ENCODE assay signal across 1 cellular context in the genomic region with DNA sequence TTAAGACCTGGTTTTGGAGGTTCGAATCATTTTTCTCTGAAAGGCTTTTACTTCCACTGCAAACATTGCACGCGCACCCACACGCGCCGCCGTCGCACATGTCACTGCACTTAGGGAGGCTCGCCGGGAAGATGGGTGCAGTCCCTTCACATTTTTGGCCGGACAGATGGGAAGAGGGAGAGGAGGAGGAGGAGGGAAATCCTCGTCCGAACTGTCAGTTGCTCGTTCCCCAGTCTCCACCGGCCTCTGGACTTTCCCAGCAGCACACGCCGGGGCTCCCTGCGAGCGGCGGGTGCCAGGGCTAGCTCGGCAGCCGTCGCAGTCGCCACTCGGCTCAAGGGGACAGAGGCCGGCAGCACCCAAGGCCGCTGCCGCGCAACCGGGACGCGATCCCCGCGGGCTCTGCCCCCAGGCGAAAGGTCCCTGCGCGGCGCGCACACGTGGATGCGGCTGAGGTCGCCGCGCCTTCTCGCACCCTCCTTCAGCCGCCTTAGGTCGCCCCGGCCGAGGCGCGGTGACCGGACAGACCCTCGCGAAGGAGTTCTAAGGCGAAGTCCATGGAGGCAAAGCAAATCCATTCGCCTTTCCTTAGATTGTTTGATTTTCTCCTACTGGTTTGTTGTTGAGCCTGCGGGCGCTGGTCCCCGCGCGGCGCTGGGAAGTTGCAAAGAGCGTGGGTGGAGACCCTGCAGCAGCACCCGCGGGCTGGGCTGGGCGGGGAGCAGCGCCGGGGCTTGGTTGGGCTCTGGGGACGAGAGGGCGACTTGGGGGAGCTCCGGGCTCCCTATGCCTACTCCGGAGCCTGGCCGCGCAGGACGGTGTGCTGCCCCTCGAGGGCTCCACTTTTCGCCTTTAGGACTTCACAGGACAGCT.
TF ChIP-seq lines count a peak whose summit lies in the region.

No MANE protein-coding gene starts in this region.

TF ChIP-seq in liver, 16 proteins besides CTCF, POLR2A, EP300 and RAD21 (continued from another document):
- TF ChIP-seq, protein P1, sequence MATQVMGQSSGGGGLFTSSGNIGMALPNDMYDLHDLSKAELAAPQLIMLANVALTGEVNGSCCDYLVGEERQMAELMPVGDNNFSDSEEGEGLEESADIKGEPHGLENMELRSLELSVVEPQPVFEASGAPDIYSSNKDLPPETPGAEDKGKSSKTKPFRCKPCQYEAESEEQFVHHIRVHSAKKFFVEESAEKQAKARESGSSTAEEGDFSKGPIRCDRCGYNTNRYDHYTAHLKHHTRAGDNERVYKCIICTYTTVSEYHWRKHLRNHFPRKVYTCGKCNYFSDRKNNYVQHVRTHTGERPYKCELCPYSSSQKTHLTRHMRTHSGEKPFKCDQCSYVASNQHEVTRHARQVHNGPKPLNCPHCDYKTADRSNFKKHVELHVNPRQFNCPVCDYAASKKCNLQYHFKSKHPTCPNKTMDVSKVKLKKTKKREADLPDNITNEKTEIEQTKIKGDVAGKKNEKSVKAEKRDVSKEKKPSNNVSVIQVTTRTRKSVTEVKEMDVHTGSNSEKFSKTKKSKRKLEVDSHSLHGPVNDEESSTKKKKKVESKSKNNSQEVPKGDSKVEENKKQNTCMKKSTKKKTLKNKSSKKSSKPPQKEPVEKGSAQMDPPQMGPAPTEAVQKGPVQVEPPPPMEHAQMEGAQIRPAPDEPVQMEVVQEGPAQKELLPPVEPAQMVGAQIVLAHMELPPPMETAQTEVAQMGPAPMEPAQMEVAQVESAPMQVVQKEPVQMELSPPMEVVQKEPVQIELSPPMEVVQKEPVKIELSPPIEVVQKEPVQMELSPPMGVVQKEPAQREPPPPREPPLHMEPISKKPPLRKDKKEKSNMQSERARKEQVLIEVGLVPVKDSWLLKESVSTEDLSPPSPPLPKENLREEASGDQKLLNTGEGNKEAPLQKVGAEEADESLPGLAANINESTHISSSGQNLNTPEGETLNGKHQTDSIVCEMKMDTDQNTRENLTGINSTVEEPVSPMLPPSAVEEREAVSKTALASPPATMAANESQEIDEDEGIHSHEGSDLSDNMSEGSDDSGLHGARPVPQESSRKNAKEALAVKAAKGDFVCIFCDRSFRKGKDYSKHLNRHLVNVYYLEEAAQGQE (IDR thresholded peaks at IDR 0.05): no peak
- TF ChIP-seq, protein P2, sequence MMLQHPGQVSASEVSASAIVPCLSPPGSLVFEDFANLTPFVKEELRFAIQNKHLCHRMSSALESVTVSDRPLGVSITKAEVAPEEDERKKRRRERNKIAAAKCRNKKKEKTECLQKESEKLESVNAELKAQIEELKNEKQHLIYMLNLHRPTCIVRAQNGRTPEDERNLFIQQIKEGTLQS (IDR thresholded peaks at IDR 0.05): no peak
- no peak for TF ChIP-seq HNF4A (conservative IDR thresholded peaks at IDR 0.05)
- TF ChIP-seq RXRA (IDR thresholded peaks at IDR 0.05): no peak
